ENCODE assay signal across 9 cellular contexts in the genomic region with DNA sequence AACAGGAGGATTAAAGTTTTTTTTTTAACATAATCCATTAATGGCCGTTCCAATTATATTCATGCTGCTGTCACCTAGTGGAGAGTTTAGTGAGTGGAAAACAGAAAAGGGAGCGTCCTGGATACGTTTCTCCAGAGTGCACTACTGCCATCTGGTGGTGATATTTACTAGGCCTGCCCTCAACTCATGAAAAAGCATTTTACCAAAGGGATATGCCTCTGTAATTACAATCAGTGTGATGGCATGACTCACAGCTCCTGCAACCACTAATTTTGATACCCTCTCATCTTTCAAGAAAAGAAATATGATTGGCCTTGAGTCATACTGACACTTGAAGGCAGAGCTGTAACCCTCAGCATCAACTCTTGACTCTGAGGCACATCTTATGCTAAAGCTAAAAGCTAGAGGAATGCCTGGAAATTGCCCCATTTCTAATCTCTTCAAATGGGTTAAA. TPM values are rescaled to one million over a fixed set of nuclear protein-coding genes. Genes with fewer than 3 reads are reported as not detected.
DNase-seq lines count a peak whose midpoint lies in the region; ATAC-seq, FAIRE-seq and TF ChIP-seq lines count a peak whose summit lies in the region.
"Had no signal": no experiment of that assay in that cellular context is flagged by ENCODE, and none has a peak within 500 bp of the region (broad histone marks: within the 10 kb centered on the region; RNA-seq: fewer than 3 reads in every experiment).

No MANE protein-coding gene starts in this region.

- no peaks in the 10 kb centered on the region for H3K9me2 ChIP-seq in PC-9 (ENCODE audit: insufficient read depth)

- H3K9me3 ChIP-seq in PC-9 (ENCODE audit: insufficient read depth, low read depth) (no peaks in the 10 kb centered on the region), upper lobe of right lung (no peaks in the 10 kb centered on the region)

- no peaks in the 10 kb centered on the region for H3K36me3 ChIP-seq in PC-9 (ENCODE audit: low read depth)
- no peaks in the 10 kb centered on the region for H3K36me3 ChIP-seq in upper lobe of right lung

- DNase-seq in GM10266 (ENCODE audit: extremely low spot score) (peak; percentile 57), H54 (ENCODE audit: insufficient read length, low spot score) (peak; percentile 19), Kasumi-1 (lab: John Stamatoyannopoulos, UW) (peak; percentile 96 to 98), PC-9 (peak; percentile 59 to 75), activated T-helper 1 cell treated with Interleukin-2 at 50 U/mL for 16 hours (ENCODE audit: low read depth) (peak; percentile 8), fibroblast of the conjunctiva (ENCODE audit: low read depth) (peak; percentile 84), occipital lobe (lab: John Stamatoyannopoulos, UW) (peak; percentile 57), upper lobe of right lung (no peak)

- peak; percentile 98 for ATAC-seq in upper lobe of right lung

- FAIRE-seq in H54 (lab: Jason Lieb, UNC), result peak; percentile 98

- POLR2A ChIA-PET in PC-9 (lab: Charles Lee; ENCODE audit: unreplicated experiment), result no interaction called here

- H3K79me2 ChIP-seq in PC-9 (ENCODE audit: low read depth), result no peaks in the 10 kb centered on the region

- no peaks in the 10 kb centered on the region for H3K27me3 ChIP-seq in PC-9 (ENCODE audit: insufficient read depth, low read depth)
- H3K27me3 ChIP-seq in upper lobe of right lung, result no peaks in the 10 kb centered on the region

- no peaks in the 10 kb centered on the region for H4K20me1 ChIP-seq in PC-9 (ENCODE audit: insufficient read depth)

- CTCF ChIA-PET in PC-9 (lab: Charles Lee), result interaction anchor here (0.5 to 0.7 kb wide), 3 partner anchors 862 to 1955 kb away, joined by 3 to 5 read pairs (median 3); no protein-coding TSS in a partner anchor

- H3K4me1 ChIP-seq in PC-9 (replicated peaks; ENCODE audit: insufficient read depth) (no peaks in the 10 kb centered on the region), upper lobe of right lung (no peaks in the 10 kb centered on the region)

- H3K27ac ChIP-seq in PC-9 (no peak overlapping the region), upper lobe of right lung (no peak overlapping the region)

- intact Hi-C loops in PC-9 (cut with micrococcal nuclease; ENCODE audit: unreplicated experiment) (loop anchor here (1.0 to 5.0 kb wide), 5 partner anchors 104 to 863 kb away; no protein-coding TSS in a partner anchor), upper lobe of right lung (cut with DNase I) (no loop called here)

- H3K4me2 ChIP-seq in PC-9, result no peak overlapping the region

- H3K4me3 ChIP-seq in PC-9 (no peak overlapping the region), upper lobe of right lung (no peak overlapping the region)

- no TSS peak for BruUV-seq in PC-9 (replicated peaks; lab: Mats Ljungman, UMichigan)

- no peaks in the 10 kb centered on the region for H3F3A ChIP-seq in PC-9 (ENCODE audit: insufficient read depth, low read depth)

- no peak overlapping the region for H2AFZ ChIP-seq in PC-9

- TF ChIP-seq POLR2A in H54 (IDR thresholded peaks at IDR 0.05; ENCODE audit: low read depth, low read length), result no peak

- TF ChIP-seq CTCF in GM10266 (IDR thresholded peaks at IDR 0.05; ENCODE audit: control insufficient read depth, insufficient read depth, low read depth, missing control alignments) (peak; percentile 80), PC-9 (conservative IDR thresholded peaks at IDR 0.05) (peak; percentile 91), upper lobe of right lung (IDR thresholded peaks at IDR 0.05) (peak; percentile 98)

RNA-seq across cellular contexts. Expression of gene MINAR2, which starts 20.1 kb away (rescaled TPM):
- total RNA-seq in PC-9 (2021), result not detected in 2 replicates
- not detected for total RNA-seq in occipital lobe
- not detected for total RNA-seq in upper lobe of right lung
- total RNA-seq: skeletal muscle tissue had no signal
